Comparison of ENCODE assay signal across 10 cellular contexts in the genomic region with DNA sequence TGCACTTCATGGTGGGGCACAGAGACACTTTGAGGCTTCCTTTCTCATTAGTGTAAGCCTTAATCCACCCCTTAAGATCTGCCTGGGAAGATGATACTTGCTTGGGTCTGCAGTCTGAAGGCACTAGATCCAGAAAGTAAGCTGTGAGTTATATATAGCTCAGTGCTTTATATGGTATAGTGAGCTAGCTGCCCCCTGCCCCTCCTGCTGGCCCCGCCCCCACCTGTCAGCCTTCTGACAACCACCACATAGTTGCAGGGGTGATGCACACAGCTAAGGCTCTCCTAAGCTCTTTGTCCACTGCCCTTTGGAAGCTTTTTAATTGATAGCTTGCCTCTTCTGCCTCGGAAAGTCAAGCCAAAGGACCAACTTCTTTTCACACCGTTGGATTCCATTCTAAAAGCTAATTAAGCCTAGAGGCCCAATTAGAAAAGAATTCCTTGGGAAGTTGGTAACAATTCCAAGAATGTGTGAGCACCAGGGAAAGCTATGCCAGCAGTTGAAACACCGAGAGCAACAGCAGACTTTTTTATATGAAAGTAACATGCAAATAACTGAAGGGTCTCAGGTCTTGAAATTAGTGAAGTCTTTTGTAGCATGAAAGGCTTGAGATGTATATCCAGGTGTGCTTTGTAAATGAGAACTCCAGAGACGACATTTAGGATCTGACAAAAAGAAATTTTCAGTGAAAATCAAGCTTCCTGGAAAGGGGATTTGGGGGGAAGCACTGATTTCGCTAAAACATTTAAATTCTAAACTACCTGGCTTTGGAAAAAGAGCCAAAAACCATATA. TPM values are rescaled to one million over a fixed set of nuclear protein-coding genes. Genes with fewer than 3 reads are reported as not detected.
DNase-seq lines count a peak whose midpoint lies in the region; ATAC-seq, FAIRE-seq and TF ChIP-seq lines count a peak whose summit lies in the region.
"Had no signal": no experiment of that assay in that cellular context is flagged by ENCODE, and none has a peak within 500 bp of the region (broad histone marks: within the 10 kb centered on the region; RNA-seq: fewer than 3 reads in every experiment).

No MANE protein-coding gene starts in this region.

- DNase-seq in EL (peak; percentile 78), WTC11 (ENCODE audit: low spot score) (no peak), right atrium auricular region (ENCODE audit: low spot score) (no peak), prostate gland (ENCODE audit: low spot score) (no peak), GM19239 (ENCODE audit: insufficient read length, low spot score) (no peak), omental fat pad (ENCODE audit: low spot score) (no peak)
- no peak for DNase-seq in stimulated activated CD4-positive, alpha-beta T cell treated with anti-CD3 and anti-CD28 coated beads, Interleukin-15, amount 100 ng/mL, for 24 hours
- no peak for DNase-seq in activated T-helper 2 cell treated with anti-CD3 and anti-CD28 coated beads, Interferon-gamma antibody, Interleukin-2, Interleukin-4, amounts not matched to agents 10 μg/mL and 5 μg/mL and 100 μg/mL, durations not matched to agents 14 hours and 24 hours and 36 hours (ENCODE audit: low spot score)
- DNase-seq: stimulated activated naive CD8-positive, alpha-beta T cell treated with anti-CD3 and anti-CD28 coated beads, Interleukin-15, Interleukin-2, amounts not matched to agents 100 U/mL and 50 U/mL, for 24 hours had no signal

- H3K36me3 ChIP-seq in right atrium auricular region (peaks cover 68% of the 10 kb centered on the region), prostate gland (no peaks in the 10 kb centered on the region)

- no peak for TF ChIP-seq POLR2A in prostate gland (IDR thresholded peaks at IDR 0.05)

- peaks cover 39% of the 10 kb centered on the region for H3K36me3 Mint-ChIP-seq in WTC11
- no peaks in the 10 kb centered on the region for H3K36me3 Mint-ChIP-seq in activated T-helper 2 cell treated with anti-CD3 and anti-CD28 coated beads, Interferon-gamma antibody, Interleukin-2, Interleukin-4, amounts not matched to agents 10 μg/mL and 5 μg/mL and 100 μg/mL, durations not matched to agents 14 hours and 24 hours and 36 hours (ENCODE audit: low read depth)

- no peaks in the 10 kb centered on the region for H3K9me3 ChIP-seq in right atrium auricular region
- H3K9me3 ChIP-seq in prostate gland: no peaks in the 10 kb centered on the region

- 57% methylated on average over 6 of the region's 6 CpGs for WGBS in prostate gland

- no peak for TF ChIP-seq CTCF in WTC11 (IDR thresholded peaks at IDR 0.05)
- TF ChIP-seq CTCF in right atrium auricular region (IDR thresholded peaks at IDR 0.05): no peak
- TF ChIP-seq CTCF in prostate gland (IDR thresholded peaks at IDR 0.05): no peak
- no peak for TF ChIP-seq CTCF in omental fat pad (IDR thresholded peaks at IDR 0.05)

- intact Hi-C loops in prostate gland (cut with DNase I): loop anchor here (1.0 to 5.0 kb wide), 2 partner anchors 147 to 263 kb away; no protein-coding TSS in a partner anchor
- intact Hi-C loops in activated T-helper 2 cell treated with anti-CD3 and anti-CD28 coated beads, Interferon-gamma antibody, Interleukin-2, Interleukin-4, amounts not matched to agents 10 μg/mL and 5 μg/mL and 100 μg/mL, durations not matched to agents 14 hours and 24 hours and 36 hours (cut with micrococcal nuclease): loop anchor here (5.0 to 10.0 kb wide), 4 partner anchors 150 to 357 kb away; a partner anchor contains a TSS

- H3K4me3 Mint-ChIP-seq in WTC11: peak overlapping the region; percentile 97
- no peak overlapping the region for H3K4me3 Mint-ChIP-seq in activated T-helper 2 cell treated with anti-CD3 and anti-CD28 coated beads, Interferon-gamma antibody, Interleukin-2, Interleukin-4, amounts not matched to agents 10 μg/mL and 5 μg/mL and 100 μg/mL, durations not matched to agents 14 hours and 24 hours and 36 hours (ENCODE audit: low read depth)

- peaks cover under 1% of the 10 kb centered on the region for H3K9me3 Mint-ChIP-seq in WTC11
- H3K9me3 Mint-ChIP-seq in activated T-helper 2 cell treated with anti-CD3 and anti-CD28 coated beads, Interferon-gamma antibody, Interleukin-2, Interleukin-4, amounts not matched to agents 10 μg/mL and 5 μg/mL and 100 μg/mL, durations not matched to agents 14 hours and 24 hours and 36 hours: no peaks in the 10 kb centered on the region

- POLR2A ChIA-PET in WTC11 (lab: Charles Lee): interaction anchor here (0.7 to 2.0 kb wide), 9 partner anchors 8 to 285 kb away, joined by 3 to 7 read pairs (median 4); no protein-coding TSS in a partner anchor

- H3K4me1 Mint-ChIP-seq in WTC11: peaks cover 67% of the 10 kb centered on the region
- peaks cover 14% of the 10 kb centered on the region for H3K4me1 Mint-ChIP-seq in activated T-helper 2 cell treated with anti-CD3 and anti-CD28 coated beads, Interferon-gamma antibody, Interleukin-2, Interleukin-4, amounts not matched to agents 10 μg/mL and 5 μg/mL and 100 μg/mL, durations not matched to agents 14 hours and 24 hours and 36 hours (ENCODE audit: low read depth)

- H3K4me3 ChIP-seq in right atrium auricular region: peak overlapping the region; percentile 63 to 77
- H3K4me3 ChIP-seq in prostate gland: peak overlapping the region; percentile 51 to 58

- H3K4me1 ChIP-seq in right atrium auricular region: peaks cover 0 to 55% of the 10 kb centered on the region in 2 donors
- peaks cover 5% of the 10 kb centered on the region for H3K4me1 ChIP-seq in prostate gland (replicated peaks)

- peak overlapping the region; percentile 95 to 97 for H3K27ac ChIP-seq in right atrium auricular region
- peak overlapping the region; percentile 91 to 95 for H3K27ac ChIP-seq in prostate gland

- ATAC-seq in WTC11 (no peak), omental fat pad (ENCODE audit: low FRiP score) (no peak)
- ATAC-seq: stimulated activated naive CD8-positive, alpha-beta T cell treated with anti-CD3 and anti-CD28 coated beads, Interleukin-15, Interleukin-2, amounts not matched to agents 100 U/mL and 50 U/mL, for 24 hours had no signal

- H3K27me3 ChIP-seq in right atrium auricular region (no peaks in the 10 kb centered on the region), prostate gland (replicated peaks; ENCODE audit: insufficient read depth) (no peaks in the 10 kb centered on the region)

- CTCF ChIA-PET in WTC11 (lab: Charles Lee): interaction anchor here (0.8 to 7.7 kb wide), 8 partner anchors 15 to 303 kb away, joined by 3 to 131 read pairs (median 6); no protein-coding TSS in a partner anchor

- no peak for FAIRE-seq in GM19239 (lab: Jason Lieb, UNC)
- FAIRE-seq: islet of Langerhans had no signal

- peaks cover 1% of the 10 kb centered on the region for H3K27me3 Mint-ChIP-seq in WTC11 (ENCODE audit: low read depth)
- peaks cover 82% of the 10 kb centered on the region for H3K27me3 Mint-ChIP-seq in activated T-helper 2 cell treated with anti-CD3 and anti-CD28 coated beads, Interferon-gamma antibody, Interleukin-2, Interleukin-4, amounts not matched to agents 10 μg/mL and 5 μg/mL and 100 μg/mL, durations not matched to agents 14 hours and 24 hours and 36 hours (ENCODE audit: low read depth)

- H3K27ac Mint-ChIP-seq in WTC11: peak overlapping the region; percentile 97
- H3K27ac Mint-ChIP-seq in activated T-helper 2 cell treated with anti-CD3 and anti-CD28 coated beads, Interferon-gamma antibody, Interleukin-2, Interleukin-4, amounts not matched to agents 10 μg/mL and 5 μg/mL and 100 μg/mL, durations not matched to agents 14 hours and 24 hours and 36 hours: no peak overlapping the region

TF ChIP-seq in WTC11, 78 proteins besides CTCF, POLR2A, EP300 and RAD21 (continues in another document):
- TF ChIP-seq, protein P1, sequence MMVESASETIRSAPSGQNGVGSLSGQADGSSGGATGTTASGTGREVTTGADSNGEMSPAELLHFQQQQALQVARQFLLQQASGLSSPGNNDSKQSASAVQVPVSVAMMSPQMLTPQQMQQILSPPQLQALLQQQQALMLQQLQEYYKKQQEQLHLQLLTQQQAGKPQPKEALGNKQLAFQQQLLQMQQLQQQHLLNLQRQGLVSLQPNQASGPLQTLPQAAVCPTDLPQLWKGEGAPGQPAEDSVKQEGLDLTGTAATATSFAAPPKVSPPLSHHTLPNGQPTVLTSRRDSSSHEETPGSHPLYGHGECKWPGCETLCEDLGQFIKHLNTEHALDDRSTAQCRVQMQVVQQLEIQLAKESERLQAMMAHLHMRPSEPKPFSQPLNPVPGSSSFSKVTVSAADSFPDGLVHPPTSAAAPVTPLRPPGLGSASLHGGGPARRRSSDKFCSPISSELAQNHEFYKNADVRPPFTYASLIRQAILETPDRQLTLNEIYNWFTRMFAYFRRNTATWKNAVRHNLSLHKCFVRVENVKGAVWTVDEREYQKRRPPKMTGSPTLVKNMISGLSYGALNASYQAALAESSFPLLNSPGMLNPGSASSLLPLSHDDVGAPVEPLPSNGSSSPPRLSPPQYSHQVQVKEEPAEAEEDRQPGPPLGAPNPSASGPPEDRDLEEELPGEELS (CRISPR knock-in tag; IDR thresholded peaks at IDR 0.05): no peak
- no peak for TF ChIP-seq ZBTB21 (CRISPR knock-in tag; IDR thresholded peaks at IDR 0.05; ENCODE audit: borderline replicate concordance)
- TF ChIP-seq NFATC4 (CRISPR knock-in tag; IDR thresholded peaks at IDR 0.05): peak; percentile 58; the same call in 1 of the 2 replicates
- TF ChIP-seq TEAD1 (CRISPR knock-in tag; IDR thresholded peaks at IDR 0.05): 0 out of 2 replicates have a peak, but pooled peaks have one; percentile 11
- TF ChIP-seq ZNF317 (CRISPR knock-in tag; IDR thresholded peaks at IDR 0.05; ENCODE audit: borderline replicate concordance, low read depth): peak; percentile 76; the same call in 1 of the 2 replicates
- TF ChIP-seq, protein P2, sequence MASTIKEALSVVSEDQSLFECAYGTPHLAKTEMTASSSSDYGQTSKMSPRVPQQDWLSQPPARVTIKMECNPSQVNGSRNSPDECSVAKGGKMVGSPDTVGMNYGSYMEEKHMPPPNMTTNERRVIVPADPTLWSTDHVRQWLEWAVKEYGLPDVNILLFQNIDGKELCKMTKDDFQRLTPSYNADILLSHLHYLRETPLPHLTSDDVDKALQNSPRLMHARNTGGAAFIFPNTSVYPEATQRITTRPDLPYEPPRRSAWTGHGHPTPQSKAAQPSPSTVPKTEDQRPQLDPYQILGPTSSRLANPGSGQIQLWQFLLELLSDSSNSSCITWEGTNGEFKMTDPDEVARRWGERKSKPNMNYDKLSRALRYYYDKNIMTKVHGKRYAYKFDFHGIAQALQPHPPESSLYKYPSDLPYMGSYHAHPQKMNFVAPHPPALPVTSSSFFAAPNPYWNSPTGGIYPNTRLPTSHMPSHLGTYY (CRISPR knock-in tag; IDR thresholded peaks at IDR 0.05): no peak; the same call in 1 of the 2 replicates

RNA-seq across cellular contexts. Expression of a gene that starts 2.3 kb away (rescaled TPM):
- total RNA-seq in WTC11 (2021) (370 to 421 TPM (median 382 TPM) in 3 replicates), right atrium auricular region (1,000 to 10,000 TPM; 5,368 to 7,988 TPM), prostate gland (100 to 1,000 TPM; 564 to 629 TPM), omental fat pad (100 to 1,000 TPM; 167 to 702 (median 252) TPM)
- total RNA-seq in activated T-helper 2 cell treated with anti-CD3 and anti-CD28 coated beads, Interferon-gamma antibody, Interleukin-2, Interleukin-4, amounts not matched to agents 10 μg/mL and 5 μg/mL and 100 μg/mL, durations not matched to agents 14 hours and 24 hours and 36 hours: 11.1 and 13.5 TPM in 2 replicates

Comparison
In these comparisons a context has a peak if more than half of its experiments do, and no peak if none do; other contexts are left out.
1. RNA of a gene that starts 2.3 kb away (total RNA-seq): 5,368 to 7,988 TPM in right atrium auricular region, 564 to 629 TPM in prostate gland, 370 to 421 TPM in WTC11 and 167 to 702 TPM in omental fat pad; 11.1 to 13.5 TPM in activated T-helper 2 cell treated with anti-CD3 and anti-CD28 coated beads, Interferon-gamma antibody, Interleukin-2, Interleukin-4, amounts not matched to agents 10 μg/mL and 5 μg/mL and 100 μg/mL, durations not matched to agents 14 hours and 24 hours and 36 hours; every median in the first group is over 10 times any median in the second.